ENCODE assay signal across 1 cellular context in genomic region chr21:44626673-44627143, GRCh38.
TF ChIP-seq lines count a peak whose summit lies in the region.

A gene with protein sequence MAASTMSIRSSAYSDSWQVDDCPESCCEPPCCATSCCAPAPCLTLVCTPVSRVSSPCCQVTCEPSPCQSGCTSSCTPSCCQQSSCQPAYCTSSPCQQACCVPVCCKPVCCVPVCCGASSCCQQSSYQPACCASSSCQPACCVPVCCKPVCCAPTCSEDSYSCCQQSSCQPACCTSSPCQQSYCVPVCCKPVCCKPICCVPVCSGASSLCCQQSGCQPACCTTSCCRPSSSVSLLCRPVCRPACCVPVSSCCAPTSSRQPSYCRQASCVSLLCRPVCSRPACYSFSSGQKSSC (plus strand): TSS chr21:44627093. CDS start chr21:44627172, 79 bp downstream.

TF ChIP-seq in H1, 55 proteins besides CTCF, POLR2A, EP300 and RAD21:
- TF ChIP-seq RNF2 (IDR thresholded peaks at IDR 0.05; ENCODE audit: borderline replicate concordance, low read depth, low read length, missing control alignments, poor library complexity, severe bottlenecking) (no peak), CHD7 (IDR thresholded peaks at IDR 0.05; ENCODE audit: insufficient replicate concordance, low read length) (no peak), E2F6 (IDR thresholded peaks at IDR 0.05) (no peak), SP1 (IDR thresholded peaks at IDR 0.05; ENCODE audit: low read depth, low read length) (no peak), GABPA (IDR thresholded peaks at IDR 0.05; ENCODE audit: borderline replicate concordance, insufficient read depth, low read length) (no peak), CREB1 (IDR thresholded peaks at IDR 0.05) (no peak), JUND (IDR thresholded peaks at IDR 0.05; ENCODE audit: low read length) (no peak), FOSL1 (IDR thresholded peaks at IDR 0.05; ENCODE audit: insufficient read depth, low read depth, low read length) (no peak), PHF8 (conservative IDR thresholded peaks at IDR 0.05; ENCODE audit: low read depth, low read length) (no peak), TCF12 (IDR thresholded peaks at IDR 0.05; ENCODE audit: low read depth, low read length) (no peak), RFX5 (IDR thresholded peaks at IDR 0.05; ENCODE audit: borderline replicate concordance, low read depth, low read length) (no peak), TAF1 (IDR thresholded peaks at IDR 0.05; ENCODE audit: low read depth, low read length) (no peak)
TF ChIP-seq in H1: peak in this region for 0.
